In the genomic region with DNA sequence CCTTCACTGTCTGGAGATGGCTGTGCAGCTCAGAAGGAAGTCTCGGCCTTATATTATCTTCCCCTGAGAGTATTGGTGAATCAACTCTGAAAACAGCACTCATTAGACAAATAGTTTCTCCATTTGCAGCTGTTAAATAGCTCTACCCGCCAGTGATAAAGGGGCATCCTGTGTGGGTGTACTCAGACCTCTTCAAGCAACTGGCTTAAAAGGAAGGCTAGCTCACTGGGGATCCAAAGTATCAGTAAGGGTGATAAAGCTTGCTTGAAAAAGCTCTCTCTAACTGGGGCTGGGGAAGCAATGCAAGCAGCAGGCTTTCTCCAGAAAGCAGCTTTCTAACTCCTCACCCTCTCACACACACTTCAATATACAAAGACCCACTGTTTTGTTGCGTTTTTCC, we compare ENCODE assay signal across 1 cellular context.
TF ChIP-seq lines count a peak whose summit lies in the region.

No MANE protein-coding gene starts in this region.

TF ChIP-seq in HepG2, 621 proteins besides CTCF, POLR2A, EP300 and RAD21 (continued from another document):
- TF ChIP-seq ZNF781 (CRISPR knock-in tag; IDR thresholded peaks at IDR 0.05; ENCODE audit: borderline replicate concordance, not compliant biosample characterization) = no peak
- TF ChIP-seq ZNF280D (CRISPR knock-in tag; IDR thresholded peaks at IDR 0.05) = no peak
- TF ChIP-seq, protein P1, sequence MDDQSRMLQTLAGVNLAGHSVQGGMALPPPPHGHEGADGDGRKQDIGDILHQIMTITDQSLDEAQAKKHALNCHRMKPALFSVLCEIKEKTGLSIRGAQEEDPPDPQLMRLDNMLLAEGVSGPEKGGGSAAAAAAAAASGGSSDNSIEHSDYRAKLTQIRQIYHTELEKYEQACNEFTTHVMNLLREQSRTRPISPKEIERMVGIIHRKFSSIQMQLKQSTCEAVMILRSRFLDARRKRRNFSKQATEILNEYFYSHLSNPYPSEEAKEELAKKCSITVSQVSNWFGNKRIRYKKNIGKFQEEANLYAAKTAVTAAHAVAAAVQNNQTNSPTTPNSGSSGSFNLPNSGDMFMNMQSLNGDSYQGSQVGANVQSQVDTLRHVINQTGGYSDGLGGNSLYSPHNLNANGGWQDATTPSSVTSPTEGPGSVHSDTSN (CRISPR knock-in tag; IDR thresholded peaks at IDR 0.05; ENCODE audit: borderline replicate concordance) = no peak
- no peak for TF ChIP-seq MXI1 (IDR thresholded peaks at IDR 0.05; ENCODE audit: borderline replicate concordance, low read depth, low read length)
- no peak for TF ChIP-seq ZNF512B (CRISPR knock-in tag; IDR thresholded peaks at IDR 0.05; ENCODE audit: borderline replicate concordance)
- TF ChIP-seq ZFP90 (CRISPR knock-in tag; IDR thresholded peaks at IDR 0.05; ENCODE audit: borderline replicate concordance) = no peak
- TF ChIP-seq SRSF1 (optimal IDR thresholded peaks at IDR 0.05; ENCODE audit: low read depth, low read length) = no peak
- TF ChIP-seq, protein P2, sequence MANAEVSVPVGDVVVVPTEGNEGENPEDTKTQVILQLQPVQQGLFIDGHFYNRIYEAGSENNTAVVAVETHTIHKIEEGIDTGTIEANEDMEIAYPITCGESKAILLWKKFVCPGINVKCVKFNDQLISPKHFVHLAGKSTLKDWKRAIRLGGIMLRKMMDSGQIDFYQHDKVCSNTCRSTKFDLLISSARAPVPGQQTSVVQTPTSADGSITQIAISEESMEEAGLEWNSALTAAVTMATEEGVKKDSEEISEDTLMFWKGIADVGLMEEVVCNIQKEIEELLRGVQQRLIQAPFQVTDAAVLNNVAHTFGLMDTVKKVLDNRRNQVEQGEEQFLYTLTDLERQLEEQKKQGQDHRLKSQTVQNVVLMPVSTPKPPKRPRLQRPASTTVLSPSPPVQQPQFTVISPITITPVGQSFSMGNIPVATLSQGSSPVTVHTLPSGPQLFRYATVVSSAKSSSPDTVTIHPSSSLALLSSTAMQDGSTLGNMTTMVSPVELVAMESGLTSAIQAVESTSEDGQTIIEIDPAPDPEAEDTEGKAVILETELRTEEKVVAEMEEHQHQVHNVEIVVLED (CRISPR knock-in tag; IDR thresholded peaks at IDR 0.05; ENCODE audit: borderline replicate concordance) = no peak
- TF ChIP-seq HNRNPK (IDR thresholded peaks at IDR 0.05; ENCODE audit: low read depth, low read length, poor library complexity, severe bottlenecking) = no peak
- TF ChIP-seq TP53 (CRISPR knock-in tag; conservative IDR thresholded peaks at IDR 0.05) = no peak
- TF ChIP-seq MED1 (CRISPR knock-in tag; IDR thresholded peaks at IDR 0.05) = no peak
